In genomic region chr1:47674189-47674588, GRCh38 we compare ENCODE assay signal across 21 cellular contexts.
A peak's percentile ranks its signal among the peaks of the same experiment; 100 is the strongest.
DNase-seq lines count a peak whose midpoint lies in the region; ATAC-seq, FAIRE-seq and TF ChIP-seq lines count a peak whose summit lies in the region.
"Had no signal": no experiment of that assay in that cellular context is flagged by ENCODE, and none has a peak within 500 bp of the region (broad histone marks: within the 10 kb centered on the region; RNA-seq: fewer than 3 reads in every experiment).

No MANE protein-coding gene starts in this region.

- POLR2A ChIA-PET in HepG2 (lab: Yijun Ruan, JAX), result no interaction called here

- FAIRE-seq in HepG2 (lab: Jason Lieb, UNC), result no peak
- FAIRE-seq: A549, D721Med, G401.6, GM12891, GM19239 had no signal

- H3K4me1 ChIP-seq in HepG2 (ENCODE audit: insufficient read depth, low read length), result no peaks in the 10 kb centered on the region
- H3K4me1 ChIP-seq in right lobe of liver, result no peaks in the 10 kb centered on the region
- peaks cover 28% of the 10 kb centered on the region for H3K4me1 ChIP-seq in SJCRH30
- H3K4me1 ChIP-seq: A549, Caco-2 had no signal

- H3K27ac ChIP-seq in HepG2 (ENCODE audit: extremely low read length, insufficient read depth, low read length), result no peak overlapping the region
- H3K27ac ChIP-seq in right lobe of liver, result no peak overlapping the region
- H3K27ac ChIP-seq in SJCRH30, result peak overlapping the region; percentile 84
- H3K27ac ChIP-seq: 22Rv1; A549; BLaER1 treated with 17β-estradiol and CSF1 and Interleukin-3, amounts not matched to agents 10 nM and 100 nM; C4-2B had no signal

- H4K20me1 ChIP-seq in HepG2 (ENCODE audit: insufficient read depth, low read length), result no peaks in the 10 kb centered on the region
- H4K20me1 ChIP-seq: BLaER1 treated with 17β-estradiol and CSF1 and Interleukin-3, amounts not matched to agents 10 nM and 100 nM had no signal

- TF ChIP-seq EP300 in HepG2 (IDR thresholded peaks at IDR 0.05; ENCODE audit: low read depth in 2 of 2, low read length in 2 of 2) (no peak), HepG2 (CRISPR knock-in tag; IDR thresholded peaks at IDR 0.05; ENCODE audit: borderline replicate concordance) (no peak)

- no peak for TF ChIP-seq POLR2A in HepG2 (IDR thresholded peaks at IDR 0.05; ENCODE audit: insufficient read depth in 1 of 2, low read depth in 2 of 2, low read length in 2 of 2)
- TF ChIP-seq POLR2A in right lobe of liver (IDR thresholded peaks at IDR 0.05), result no peak

- H3K9me3 ChIP-seq in HepG2 (ENCODE audit: low read length) (no peaks in the 10 kb centered on the region), right lobe of liver (no peaks in the 10 kb centered on the region), SJCRH30 (replicated peaks) (peaks cover 17% of the 10 kb centered on the region)
- H3K9me3 ChIP-seq: A549, Caco-2 had no signal

- no peak overlapping the region for H2AFZ ChIP-seq in HepG2 (ENCODE audit: low read length)

- no peaks in the 10 kb centered on the region for H3K79me2 ChIP-seq in HepG2 (ENCODE audit: insufficient read depth, low read length)

- H3K36me3 ChIP-seq in HepG2 (replicated peaks in 1 of 2; ENCODE audit: control insufficient read depth in 1 of 2, insufficient read depth in 2 of 2, low read length in 2 of 2) (no peaks in the 10 kb centered on the region), right lobe of liver (no peaks in the 10 kb centered on the region), SJCRH30 (no peaks in the 10 kb centered on the region)
- H3K36me3 ChIP-seq: BLaER1 treated with 17β-estradiol and CSF1 and Interleukin-3, amounts not matched to agents 10 nM and 100 nM had no signal

- no peak for DNase-seq in HepG2 (ENCODE audit: low spot score)
- no peak for DNase-seq in right lobe of liver
- no peak for DNase-seq in SJCRH30
- peak; percentile 21 for DNase-seq in iris pigment epithelial cell (ENCODE audit: low read depth)
- no peak for DNase-seq in activated CD4-positive, alpha-beta T cell treated with anti-CD3 and anti-CD28 coated beads for 48 hours
- DNase-seq: AML-193; Caco-2; Calu3; CD4-positive, alpha-beta T cell; CD8-positive, alpha-beta T cell; DMS79 treated with DMSO at 0.1 percent for 48 hours; GF-D8 had no signal

- TF ChIP-seq RAD21 in HepG2 (CRISPR knock-in tag; IDR thresholded peaks at IDR 0.05), result no peak

- intact Hi-C loops in HepG2 (cut with micrococcal nuclease; ENCODE audit: unreplicated experiment) (no loop called here), right lobe of liver (cut with DNase I) (no loop called here)

- H3K4me3 ChIP-seq in HepG2 (replicated peaks in 1 of 3; ENCODE audit: insufficient read depth in 1 of 3, low read depth in 2 of 3, low read length in 3 of 3), result no peak overlapping the region
- no peak overlapping the region for H3K4me3 ChIP-seq in right lobe of liver
- no peak overlapping the region for H3K4me3 ChIP-seq in SJCRH30
- H3K4me3 ChIP-seq: A549; BLaER1 treated with 17β-estradiol and CSF1 and Interleukin-3, amounts not matched to agents 10 nM and 100 nM had no signal

- no peak overlapping the region for H3K9ac ChIP-seq in HepG2 (ENCODE audit: insufficient read depth, low read depth, low read length)
- H3K9ac ChIP-seq: BLaER1 treated with 17β-estradiol and CSF1 and Interleukin-3, amounts not matched to agents 10 nM and 100 nM had no signal

- ATAC-seq in HepG2, result no peak
- ATAC-seq in right lobe of liver, result no peak
- no peak for ATAC-seq in HG02642 (IDR thresholded peaks at IDR 0.05; ENCODE audit: poor library complexity, unreplicated experiment)
- ATAC-seq: A549; CD8-positive, alpha-beta T cell had no signal

- CTCF ChIA-PET in HepG2 (lab: Yijun Ruan, JAX; ENCODE audit: low intra/inter-chr PET ratio, low total read pairs), result no interaction called here

- H3K4me2 ChIP-seq in HepG2 (ENCODE audit: low read depth, low read length), result no peak overlapping the region
- H3K4me2 ChIP-seq: A549; BLaER1 treated with 17β-estradiol and CSF1 and Interleukin-3, amounts not matched to agents 10 nM and 100 nM had no signal

- in situ Hi-C loops in HepG2 (cut with HindIII; ENCODE audit: extremely low pct_ligation_motif_present, low pct_unique_long_range_greater_than_20kb), result no loop called here

- no TSS peak for BruUV-seq in HepG2 (replicated peaks; lab: Mats Ljungman, UMichigan)

- H3K27me3 ChIP-seq in HepG2 (ENCODE audit: control insufficient read depth in 1 of 2, insufficient read depth in 2 of 2, low read length in 2 of 2) (peaks cover 2 to 29% of the 10 kb centered on the region in 2 experiments; a peak in 3 of 5 replicates), right lobe of liver (no peaks in the 10 kb centered on the region), SJCRH30 (no peaks in the 10 kb centered on the region)
- H3K27me3 ChIP-seq: BLaER1 treated with 17β-estradiol and CSF1 and Interleukin-3, amounts not matched to agents 10 nM and 100 nM had no signal

- TF ChIP-seq CTCF in HepG2 (CRISPR knock-in tag; IDR thresholded peaks at IDR 0.05) (no peak), right lobe of liver (IDR thresholded peaks at IDR 0.05) (no peak)

TF ChIP-seq in HepG2, 621 proteins besides CTCF, POLR2A, EP300 and RAD21:
- TF ChIP-seq KDM3A (CRISPR knock-in tag; IDR thresholded peaks at IDR 0.05; ENCODE audit: low read depth) (no peak), CEBPB (IDR thresholded peaks at IDR 0.05; ENCODE audit: borderline replicate concordance, low read depth, low read length) (peak; percentile 63; the same call in 1 of the 2 replicates)
